ENCODE assay signal across 23 cellular contexts in the genomic region with DNA sequence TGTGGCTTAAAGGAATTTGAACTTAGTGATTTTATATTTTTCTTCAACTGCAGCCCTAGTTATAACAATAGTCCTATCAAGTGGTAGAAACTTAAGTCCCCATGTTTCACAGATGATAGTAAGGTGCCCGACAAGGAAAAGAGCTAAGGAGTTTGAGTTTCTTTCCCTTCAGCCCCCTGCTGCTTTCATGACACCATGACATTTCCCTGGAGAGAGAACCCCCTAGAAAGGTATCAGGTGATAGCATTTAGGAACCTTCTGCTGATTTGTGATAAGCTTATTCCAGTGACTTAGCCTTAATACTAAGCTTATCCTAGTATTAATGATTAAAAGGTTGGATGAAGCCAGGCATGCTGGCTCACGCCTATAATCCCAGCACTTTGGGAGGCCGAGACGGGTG.
"Had no signal": no experiment of that assay in that cellular context is flagged by ENCODE, and none has a peak within 500 bp of the region (broad histone marks: within the 10 kb centered on the region; RNA-seq: fewer than 3 reads in every experiment).

No MANE protein-coding gene starts in this region.

- H3K36me3 ChIP-seq: neural progenitor cell, ovary, right lobe of liver, sigmoid colon, stomach, thoracic aorta, thyroid gland, tibial nerve, upper lobe of left lung, vagina had no signal

- H3K9me3 ChIP-seq: ovary, psoas muscle, right lobe of liver, thoracic aorta, thyroid gland, tibial nerve, upper lobe of left lung, vagina had no signal

- H3K4me3 ChIP-seq: neural progenitor cell, ovary, psoas muscle, right lobe of liver, sigmoid colon, stomach, thoracic aorta, thyroid gland, tibial nerve, upper lobe of left lung, vagina had no signal

- ATAC-seq: psoas muscle; right cardiac atrium; right lobe of liver; stimulated activated effector memory CD8-positive, alpha-beta T cell treated with anti-CD3 and anti-CD28 coated beads, Interleukin-12 subunit alpha, Interleukin-12 subunit beta, amount 100 ng/mL, for 72 hours; stimulated activated naive B cell treated with anti-CD40 and anti-IgM and Interleukin-4, amounts not matched to agents 10 μg/mL and 1 μg/mL and 100 μg/mL, for 72 hours had no signal

- H3K4me1 ChIP-seq: neural progenitor cell, parathyroid adenoma, psoas muscle, right lobe of liver, sigmoid colon, stomach, thyroid gland, tibial nerve, upper lobe of left lung, vagina had no signal

- H3K27ac ChIP-seq: neural progenitor cell, ovary, parathyroid adenoma, psoas muscle, right lobe of liver, sigmoid colon, stomach, thoracic aorta, thyroid gland, tibial nerve, upper lobe of left lung, vagina had no signal

- H3K4me2 ChIP-seq: neural progenitor cell had no signal

- H3K79me2 ChIP-seq: parathyroid adenoma had no signal

- H3K9ac ChIP-seq: neural progenitor cell, parathyroid adenoma had no signal

- DNase-seq: occipital lobe; ovary; psoas muscle; right cardiac atrium; right lobe of liver; sigmoid colon; small intestine; stimulated activated CD4-positive, alpha-beta T cell treated with anti-CD3 and anti-CD28 coated beads, Interleukin-15, amount 100 ng/mL, for 24 hours; stimulated activated CD4-positive, alpha-beta T cell treated with anti-CD3 and anti-CD28 coated beads, Interleukin-2, amount 100 ng/mL, for 24 hours; stimulated activated CD4-positive, alpha-beta T cell treated with anti-CD3 and anti-CD28 coated beads, Interleukin-2, amount 100 ng/mL, for 48 hours; stimulated activated CD4-positive, alpha-beta T cell treated with anti-CD3 and anti-CD28 coated beads, Interleukin-4, amount 100 ng/mL, for 24 hours; stimulated activated naive B cell treated with anti-CD40 and anti-IgM and Interleukin-4, amounts not matched to agents 10 μg/mL and 1 μg/mL and 100 μg/mL, for 72 hours; stimulated activated naive CD4-positive, alpha-beta T cell treated with Interleukin-2 at 50 U/mL for 16 hours; stomach; thyroid gland; trophoblast cell; upper lobe of left lung had no signal

- H3K27me3 ChIP-seq: neural progenitor cell, ovary, right lobe of liver, sigmoid colon, stomach, thyroid gland, tibial nerve, upper lobe of left lung, vagina had no signal
